26 cellular contexts compared by ENCODE assay signal in the genomic region with DNA sequence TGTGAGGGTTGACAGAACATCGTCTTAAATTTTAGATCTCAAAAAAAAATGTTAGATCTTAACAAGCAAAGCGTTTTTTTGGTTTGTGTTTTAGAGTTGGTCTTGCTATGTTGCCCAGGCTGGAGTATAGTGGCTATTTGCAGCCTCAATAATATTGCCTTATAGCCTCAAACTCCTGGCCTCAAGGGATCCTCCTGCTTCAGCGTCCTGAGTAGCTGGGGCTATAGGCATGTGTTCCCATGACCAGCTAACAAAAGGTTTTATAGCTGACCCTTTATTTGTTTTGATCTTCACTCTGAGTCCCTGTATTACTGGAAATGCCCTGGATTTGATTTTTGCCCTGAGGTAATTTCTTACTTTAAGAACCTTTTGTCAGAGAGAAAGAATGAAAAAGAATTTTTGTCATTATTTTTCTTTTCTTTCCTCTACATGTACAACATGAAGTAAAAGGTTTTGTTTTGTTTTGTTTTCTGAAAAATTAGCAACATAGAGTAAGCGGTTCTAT. TPM values are rescaled to one million over a fixed set of nuclear protein-coding genes. Genes with fewer than 3 reads are reported as not detected.
"Had no signal": no experiment of that assay in that cellular context is flagged by ENCODE, and none has a peak within 500 bp of the region (broad histone marks: within the 10 kb centered on the region; RNA-seq: fewer than 3 reads in every experiment).

No MANE protein-coding gene starts in this region.

- FAIRE-seq: keratinocyte had no signal

- H3K9me3 ChIP-seq: gastrocnemius medialis, psoas muscle, transverse colon had no signal

- ATAC-seq: esophagus mucosa; gastrocnemius medialis; left ventricle myocardium superior; natural killer cell; psoas muscle; right cardiac atrium; stimulated activated memory B cell treated with anti-CD40 and anti-IgM and Interleukin-4, amounts not matched to agents 10 μg/mL and 1 μg/mL and 100 μg/mL, for 72 hours; upper lobe of right lung had no signal

- H3K4me3 ChIP-seq: gastrocnemius medialis, lung, psoas muscle, skin epidermis, spleen, transverse colon, upper lobe of right lung, uterus had no signal

- H3K27me3 ChIP-seq: gastrocnemius medialis, spleen, transverse colon, upper lobe of right lung, uterus had no signal

- H3K4me1 ChIP-seq: gastrocnemius medialis, psoas muscle, transverse colon, upper lobe of right lung, uterus had no signal

- H3K36me3 ChIP-seq: gastrocnemius medialis, spleen, transverse colon, upper lobe of right lung, uterus had no signal

- H3K27ac ChIP-seq: epithelial cell of prostate, gastrocnemius medialis, psoas muscle, skin epidermis, spleen, transverse colon, upper lobe of right lung, uterus had no signal

- DNase-seq: cortex of kidney; effector CD4-positive, alpha-beta T cell; foreskin fibroblast; gastrocnemius medialis; head of caudate nucleus; left ventricle myocardium superior; natural killer cell; psoas muscle; right cardiac atrium; stimulated activated CD4-positive, alpha-beta T cell treated with anti-CD3 and anti-CD28 coated beads, Interleukin-4, amount 100 ng/mL, for 4 hours; transverse colon; upper lobe of right lung; uterus had no signal

RNA-seq across cellular contexts. Expression of a gene that starts 5.2 kb away (rescaled TPM):
- total RNA-seq: dermis microvascular lymphatic vessel endothelial cell, esophagus mucosa, glomerular endothelial cell, left ventricle myocardium superior, lung, omental fat pad, renal cortical epithelial cell, right cardiac atrium, transverse colon, upper lobe of right lung, uterus had no signal
- polyA plus RNA-seq: neural cell, right cardiac atrium, spleen had no signal

RNA-seq across cellular contexts. Expression of a gene that starts 15.3 kb away (rescaled TPM):
- total RNA-seq: dermis microvascular lymphatic vessel endothelial cell, esophagus mucosa, glomerular endothelial cell, left ventricle myocardium superior, mononuclear cell, natural killer cell, right cardiac atrium, spleen, transverse colon, upper lobe of right lung, uterus had no signal
- polyA plus RNA-seq: keratinocyte, lung, right cardiac atrium had no signal

RNA-seq across cellular contexts. Expression of a gene that starts 39.9 kb away (rescaled TPM):
- total RNA-seq: dermis microvascular lymphatic vessel endothelial cell, renal cortical epithelial cell had no signal
- polyA plus RNA-seq: keratinocyte, neural cell had no signal
